ENCODE assay signal across 11 cellular contexts in genomic region chr14:43539210-43539609, GRCh38.
A peak's percentile ranks its signal among the peaks of the same experiment; 100 is the strongest.
DNase-seq lines count a peak whose midpoint lies in the region; ATAC-seq and TF ChIP-seq lines count a peak whose summit lies in the region.
"Had no signal": no experiment of that assay in that cellular context is flagged by ENCODE, and none has a peak within 500 bp of the region (broad histone marks: within the 10 kb centered on the region; RNA-seq: fewer than 3 reads in every experiment).

No MANE protein-coding gene starts in this region.

- no peaks in the 10 kb centered on the region for H3K27me3 ChIP-seq in HAP-1 (ENCODE audit: low read depth)
- H3K27me3 ChIP-seq: thyroid gland had no signal

- in situ Hi-C loops in HAP-1 (cut with MboI; ENCODE audit: low sequenced_read_pairs), result no loop called here

- H3K36me3 ChIP-seq in HAP-1 (replicated peaks), result no peaks in the 10 kb centered on the region
- H3K36me3 ChIP-seq: thyroid gland had no signal

- peak; percentile 25 to 56 for DNase-seq in HAP-1 (ENCODE audit: low spot score in 2 of 2)
- peak; percentile 44 for DNase-seq in glomerular visceral epithelial cell (ENCODE audit: extremely low spot score)
- DNase-seq in renal cortical epithelial cell (ENCODE audit: low read depth), result peak; percentile 1
- DNase-seq in activated CD4-positive, alpha-beta T cell treated with anti-CD3 and anti-CD28 coated beads for 4 hours, result no peak
- DNase-seq in hippocampal formation (lab: John Stamatoyannopoulos, UW), result no peak
- DNase-seq in nucleus accumbens (lab: John Stamatoyannopoulos, UW), result no peak
- DNase-seq: cerebellar nuclear complex, DND-41 had no signal

- H3K9me3 ChIP-seq in HAP-1, result no peaks in the 10 kb centered on the region
- H3K9me3 ChIP-seq: thyroid gland had no signal

- no peak overlapping the region for H3K4me3 ChIP-seq in HAP-1
- H3K4me3 ChIP-seq: thyroid gland had no signal

- ATAC-seq in SK-N-SH treated with all-trans-retinoic acid at 6 μM for 48 hours, result peak; percentile 66; the same call in 2 of the 3 replicates
- no peak for ATAC-seq in GM21737 (IDR thresholded peaks at IDR 0.05; ENCODE audit: unreplicated experiment)

- H3K4me1 ChIP-seq in HAP-1, result no peaks in the 10 kb centered on the region
- H3K4me1 ChIP-seq: thyroid gland had no signal

TF ChIP-seq in SK-N-SH treated with all-trans-retinoic acid at 6 μM for 48 hours, 23 proteins besides CTCF, POLR2A, EP300 and RAD21:
- TF ChIP-seq TSHZ2 (CRISPR knock-in tag; IDR thresholded peaks at IDR 0.05) (no peak), ZC3H10 (CRISPR knock-in tag; IDR thresholded peaks at IDR 0.05) (no peak), OSR1 (CRISPR knock-in tag; IDR thresholded peaks at IDR 0.05) (no peak), PATZ1 (CRISPR knock-in tag; IDR thresholded peaks at IDR 0.05; ENCODE audit: borderline replicate concordance) (no peak), TOX (CRISPR knock-in tag; IDR thresholded peaks at IDR 0.05; ENCODE audit: borderline replicate concordance) (no peak), ESRRG (CRISPR knock-in tag; IDR thresholded peaks at IDR 0.05) (no peak), SNAI2 (CRISPR knock-in tag; IDR thresholded peaks at IDR 0.05) (no peak), CREB5 (CRISPR knock-in tag; IDR thresholded peaks at IDR 0.05; ENCODE audit: low read depth) (no peak)
TF ChIP-seq in SK-N-SH treated with all-trans-retinoic acid at 6 μM for 48 hours: peak in this region for 0.

Comparison
In these comparisons a context has a peak if more than half of its experiments do, and no peak if none do; other contexts are left out.
1. DNase-seq: peak in HAP-1 (2 of 2), glomerular visceral epithelial cell (single experiment) and renal cortical epithelial cell (single experiment); none in activated CD4-positive, alpha-beta T cell treated with anti-CD3 and anti-CD28 coated beads for 4 hours (0 of 2), hippocampal formation (0 of 2) and nucleus accumbens (0 of 56).